In genomic region chr1:31945677-31946076, GRCh38 we compare ENCODE assay signal across 8 cellular contexts. TPM values are rescaled to one million over a fixed set of nuclear protein-coding genes. Genes with fewer than 3 reads are reported as not detected.
DNase-seq lines count a peak whose midpoint lies in the region; ATAC-seq and TF ChIP-seq lines count a peak whose summit lies in the region.
"Not testable (repeated sequence)": the region's sequence is repeated elsewhere in the genome, so short reads cannot be mapped to it uniquely, and the experiment has no call there.

No MANE protein-coding gene starts in this region.

- H3K9me2 ChIP-seq in PC-9 (ENCODE audit: insufficient read depth): not testable (repeated sequence)

- H3K36me3 ChIP-seq in PC-9 (ENCODE audit: low read depth); breast epithelium; neural progenitor cell: not testable (repeated sequence)

- H4K20me1 ChIP-seq in PC-9 (ENCODE audit: insufficient read depth); neural progenitor cell (ENCODE audit: low read depth): not testable (repeated sequence)

- H3K27me3 ChIP-seq in CD4-positive, alpha-beta T cell (ENCODE audit: control insufficient read depth, insufficient read depth, low read length); PC-9 (ENCODE audit: insufficient read depth, low read depth); breast epithelium; neural progenitor cell: not testable (repeated sequence)

- peak overlapping the region; percentile 62; the same call in 1 of the 2 replicates for H3K4me3 ChIP-seq in PC-9
- H3K4me3 ChIP-seq in breast epithelium, neural progenitor cell: not testable (repeated sequence)

- not testable (repeated sequence) for TF ChIP-seq POLR2A in breast epithelium (IDR thresholded peaks at IDR 0.05)

- not testable (repeated sequence) for BruUV-seq in PC-9 (replicated peaks; lab: Mats Ljungman, UMichigan)

- H3K27me3 Mint-ChIP-seq in CD4-positive, alpha-beta T cell; activated CD8-positive, alpha-beta memory T cell treated with anti-CD3 and anti-CD28 coated beads, Interleukin-2, amount 10 ng/mL, durations not matched to agents 7 days and 5 days; neural progenitor cell (ENCODE audit: insufficient read depth, low read depth); stimulated activated naive CD8-positive, alpha-beta T cell treated with anti-CD3 and anti-CD28 coated beads, Interleukin-15, amount 100 ng/mL, for 72 hours: not testable (repeated sequence)
- peaks cover 0 to 15% (median 6%) of the 10 kb centered on the region in 3 donors for H3K27me3 Mint-ChIP-seq in immature natural killer cell (ENCODE audit: low read depth in 3 of 3)

- not testable (repeated sequence) for H3K9me3 ChIP-seq in CD4-positive, alpha-beta T cell (ENCODE audit: control insufficient read depth, low read length); PC-9 (ENCODE audit: insufficient read depth, low read depth); breast epithelium; neural progenitor cell (ENCODE audit: low read depth)

- not testable (repeated sequence) for ATAC-seq in CD4-positive, alpha-beta T cell (ENCODE audit: poor library complexity); activated CD8-positive, alpha-beta memory T cell treated with anti-CD3 and anti-CD28 coated beads, Interleukin-2, amount 10 ng/mL, durations not matched to agents 7 days and 5 days; stimulated activated naive CD8-positive, alpha-beta T cell treated with anti-CD3 and anti-CD28 coated beads, Interleukin-15, amount 100 ng/mL, for 72 hours

- POLR2A ChIA-PET in CD4-positive, alpha-beta T cell (lab: Charles Lee): interaction anchor here (2.7 to 14.9 kb wide), 4 partner anchors 12 to 56 kb away, joined by 14 to 413 read pairs (median 36); no protein-coding TSS in a partner anchor
- POLR2A ChIA-PET in PC-9 (lab: Charles Lee; ENCODE audit: unreplicated experiment): not testable (repeated sequence)

- not testable (repeated sequence) for TF ChIP-seq CTCF in CD4-positive, alpha-beta T cell (IDR thresholded peaks at IDR 0.05); PC-9 (conservative IDR thresholded peaks at IDR 0.05); breast epithelium (IDR thresholded peaks at IDR 0.05); neural progenitor cell (IDR thresholded peaks at IDR 0.05)

- H2AFZ ChIP-seq in PC-9; neural progenitor cell (replicated peaks): not testable (repeated sequence)

- DNase-seq in CD4-positive, alpha-beta T cell; PC-9; activated CD8-positive, alpha-beta memory T cell treated with anti-CD3 and anti-CD28 coated beads, Interleukin-2, amount 10 ng/mL, durations not matched to agents 7 days and 5 days; breast epithelium (ENCODE audit: low spot score in 2 of 2); immature natural killer cell; neural progenitor cell (ENCODE audit: low spot score); stimulated activated naive CD8-positive, alpha-beta T cell treated with anti-CD3 and anti-CD28 coated beads, Interleukin-15, amount 100 ng/mL, for 72 hours: not testable (repeated sequence)
- peak; percentile 20 for DNase-seq in ureter (ENCODE audit: low spot score)

- H3K36me3 Mint-ChIP-seq in CD4-positive, alpha-beta T cell (ENCODE audit: low read depth); activated CD8-positive, alpha-beta memory T cell treated with anti-CD3 and anti-CD28 coated beads, Interleukin-2, amount 10 ng/mL, durations not matched to agents 7 days and 5 days; immature natural killer cell; neural progenitor cell: not testable (repeated sequence)

- peak overlapping the region; percentile 58 for H3K4me3 Mint-ChIP-seq in CD4-positive, alpha-beta T cell
- peak overlapping the region; percentile 77 for H3K4me3 Mint-ChIP-seq in activated CD8-positive, alpha-beta memory T cell treated with anti-CD3 and anti-CD28 coated beads, Interleukin-2, amount 10 ng/mL, durations not matched to agents 7 days and 5 days
- H3K4me3 Mint-ChIP-seq in immature natural killer cell (peak overlapping the region; percentile 48 to 67 (median 53)), neural progenitor cell (peak overlapping the region; percentile 57)
- H3K4me3 Mint-ChIP-seq in stimulated activated naive CD8-positive, alpha-beta T cell treated with anti-CD3 and anti-CD28 coated beads, Interleukin-15, amount 100 ng/mL, for 72 hours: peak overlapping the region; percentile 35 to 85

- H3K9ac ChIP-seq in neural progenitor cell: not testable (repeated sequence)

- H3K27ac ChIP-seq in CD4-positive, alpha-beta T cell (ENCODE audit: low read depth, low read length); neural progenitor cell: not testable (repeated sequence)
- H3K27ac ChIP-seq in PC-9 (peak overlapping the region; percentile 95), breast epithelium (peak overlapping the region; percentile 87 to 93)

- intact Hi-C loops in CD4-positive, alpha-beta T cell (cut with DNase I, micrococcal nuclease): loop anchor here in 1 of 2 experiments (2.0 kb wide), 1 partner anchor 13 kb away; no protein-coding TSS in a partner anchor
- intact Hi-C loops in PC-9 (cut with micrococcal nuclease; ENCODE audit: unreplicated experiment); breast epithelium (cut with DNase I; ENCODE audit: low total_unique reads): not testable (repeated sequence)

- H3K9me3 Mint-ChIP-seq in CD4-positive, alpha-beta T cell; activated CD8-positive, alpha-beta memory T cell treated with anti-CD3 and anti-CD28 coated beads, Interleukin-2, amount 10 ng/mL, durations not matched to agents 7 days and 5 days (ENCODE audit: low read depth); immature natural killer cell; neural progenitor cell; stimulated activated naive CD8-positive, alpha-beta T cell treated with anti-CD3 and anti-CD28 coated beads, Interleukin-15, amount 100 ng/mL, for 72 hours: not testable (repeated sequence)

- H3K4me1 ChIP-seq in PC-9 (replicated peaks; ENCODE audit: insufficient read depth) (peaks cover 54% of the 10 kb centered on the region), neural progenitor cell (peaks cover 28% of the 10 kb centered on the region)
- not testable (repeated sequence) for H3K4me1 ChIP-seq in breast epithelium

- H3K4me1 Mint-ChIP-seq in CD4-positive, alpha-beta T cell (ENCODE audit: low read depth): peaks cover 43% of the 10 kb centered on the region
- peaks cover 55% of the 10 kb centered on the region for H3K4me1 Mint-ChIP-seq in activated CD8-positive, alpha-beta memory T cell treated with anti-CD3 and anti-CD28 coated beads, Interleukin-2, amount 10 ng/mL, durations not matched to agents 7 days and 5 days
- H3K4me1 Mint-ChIP-seq in immature natural killer cell: peaks cover 70 to 75% of the 10 kb centered on the region in 2 donors
- H3K4me1 Mint-ChIP-seq in neural progenitor cell: peaks cover 25% of the 10 kb centered on the region
- H3K4me1 Mint-ChIP-seq in stimulated activated naive CD8-positive, alpha-beta T cell treated with anti-CD3 and anti-CD28 coated beads, Interleukin-15, amount 100 ng/mL, for 72 hours: peaks cover 55% of the 10 kb centered on the region

- peak overlapping the region; percentile 95 for H3K27ac Mint-ChIP-seq in CD4-positive, alpha-beta T cell
- peak overlapping the region; percentile 80 for H3K27ac Mint-ChIP-seq in activated CD8-positive, alpha-beta memory T cell treated with anti-CD3 and anti-CD28 coated beads, Interleukin-2, amount 10 ng/mL, durations not matched to agents 7 days and 5 days
- H3K27ac Mint-ChIP-seq in immature natural killer cell: peak overlapping the region in 5 of 6 donors; percentile 66 to 93 (median 72)
- H3K27ac Mint-ChIP-seq in neural progenitor cell; stimulated activated naive CD8-positive, alpha-beta T cell treated with anti-CD3 and anti-CD28 coated beads, Interleukin-15, amount 100 ng/mL, for 72 hours: not testable (repeated sequence)

- peaks cover 19% of the 10 kb centered on the region for H3K79me2 ChIP-seq in PC-9 (ENCODE audit: low read depth)
- not testable (repeated sequence) for H3K79me2 ChIP-seq in neural progenitor cell (ENCODE audit: low read depth)

- CTCF ChIA-PET in CD4-positive, alpha-beta T cell (lab: Charles Lee): interaction anchor here (0.7 to 2.4 kb wide), 5 partner anchors 11 to 183 kb away, joined by 3 to 8 read pairs (median 3); partner anchors contain the start of gene SPOCD1
- CTCF ChIA-PET in PC-9 (lab: Charles Lee): not testable (repeated sequence)
- CTCF ChIA-PET in activated CD8-positive, alpha-beta memory T cell treated with anti-CD3 and anti-CD28 coated beads, Interleukin-2, amount 10 ng/mL, durations not matched to agents 7 days and 5 days (lab: Charles Lee): interaction anchor here (1.1 to 14.9 kb wide), 3 partner anchors 11 to 129 kb away, joined by 3 to 530 read pairs (median 27); no protein-coding TSS in a partner anchor

- peak overlapping the region; percentile 92 for H3K4me2 ChIP-seq in PC-9
- not testable (repeated sequence) for H3K4me2 ChIP-seq in neural progenitor cell

- H3F3A ChIP-seq in PC-9 (ENCODE audit: insufficient read depth, low read depth): peaks cover 64% of the 10 kb centered on the region
- peaks cover 40% of the 10 kb centered on the region for H3F3A ChIP-seq in neural progenitor cell (ENCODE audit: low read depth)

RNA-seq across cellular contexts. Expression of gene PTP4A2, which starts 7.5 kb away (rescaled TPM):
- 100 to 1,000 TPM; 282 to 287 TPM for total RNA-seq in CD4-positive, alpha-beta T cell
- total RNA-seq in PC-9 (2021): 149 and 201 TPM in 2 replicates
- 100 to 1,000 TPM; 401 to 507 TPM for total RNA-seq in activated CD8-positive, alpha-beta memory T cell treated with anti-CD3 and anti-CD28 coated beads, Interleukin-2, amount 10 ng/mL, durations not matched to agents 7 days and 5 days
- total RNA-seq in breast epithelium: 100 to 1,000 TPM; 225 to 271 (median 252) TPM
- polyA plus RNA-seq in immature natural killer cell: 100 to 1,000 TPM; 300 to 552 (median 460) TPM
- 211 and 540 TPM in 2 replicates for total RNA-seq in neural progenitor cell (ENCODE audit: low replicate concordance)
- 416 TPM for total RNA-seq in ureter
